ENCODE assay signal across 11 cellular contexts in the genomic region with DNA sequence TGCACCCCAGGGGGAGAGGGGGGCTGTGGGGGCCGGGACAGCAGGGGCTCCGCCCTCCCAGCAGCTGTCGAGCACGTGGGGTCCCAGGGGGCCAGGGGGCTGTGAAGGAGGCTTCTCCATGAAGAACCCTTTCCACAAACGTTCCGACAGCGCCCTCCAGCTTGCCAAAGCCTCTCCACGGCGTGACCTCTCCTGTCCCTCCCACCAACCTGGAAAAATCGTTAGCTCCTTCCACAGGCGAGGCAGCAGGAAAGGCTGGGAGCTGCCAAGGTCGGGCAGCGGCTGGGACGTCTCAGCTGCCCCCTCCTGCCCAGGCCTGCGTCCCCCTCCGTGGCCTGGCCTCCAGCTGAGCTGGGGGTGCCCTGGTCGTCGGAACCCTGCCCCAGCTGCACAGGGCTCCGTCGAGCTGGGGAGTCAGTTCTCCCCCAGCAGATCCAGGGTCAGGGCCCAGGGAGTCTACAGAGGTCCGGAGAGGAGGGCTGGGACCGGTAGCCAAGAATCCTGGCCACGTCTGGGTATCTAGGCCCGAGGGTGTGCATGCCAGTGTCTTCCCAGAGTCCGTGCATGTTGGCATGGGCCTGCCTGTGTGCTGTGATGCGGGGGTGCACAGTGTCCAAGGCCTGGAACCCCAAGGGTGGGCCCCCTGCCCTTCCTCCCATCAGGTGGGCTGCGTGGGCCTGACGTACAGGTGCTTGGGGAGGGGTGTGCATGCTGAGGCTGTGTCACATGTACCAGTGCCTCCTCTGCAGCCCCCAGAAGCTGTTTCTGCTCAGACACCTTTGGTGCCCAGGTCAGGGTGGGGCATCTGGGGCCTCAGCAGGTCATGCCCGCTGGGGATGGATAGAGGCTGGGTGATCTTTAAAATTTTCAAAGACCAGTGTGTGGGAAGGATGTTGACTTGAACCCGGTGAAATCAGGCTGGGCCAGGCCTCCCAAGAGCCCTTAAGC.
"Had no signal": no experiment of that assay in that cellular context is flagged by ENCODE, and none has a peak within 500 bp of the region (broad histone marks: within the 10 kb centered on the region; RNA-seq: fewer than 3 reads in every experiment).

No MANE protein-coding gene starts in this region.

- DNase-seq: activated CD4-positive, alpha-beta memory T cell treated with anti-CD3 and anti-CD28 coated beads, Interleukin-2, amount 10 ng/mL, durations not matched to agents 7 days and 5 days; activated CD4-positive, alpha-beta T cell treated with anti-CD3 and anti-CD28 coated beads for 36 hours; activated T-cell treated with anti-CD3 and anti-CD28 coated beads, Interleukin-2, amount 50 U/mL, for 48 hours; dorsolateral prefrontal cortex; stimulated activated CD4-positive, alpha-beta T cell treated with anti-CD3 and anti-CD28 coated beads, Interleukin-4, amount 100 ng/mL, for 1 hour; stimulated activated CD8-positive, alpha-beta memory T cell treated with anti-CD3 and anti-CD28 coated beads, Interleukin-4, amount 100 ng/mL, for 48 hours had no signal

- H3K9me3 ChIP-seq: breast epithelium, pancreas had no signal

- H3K4me3 Mint-ChIP-seq: activated CD4-positive, alpha-beta memory T cell treated with anti-CD3 and anti-CD28 coated beads, Interleukin-2, amount 10 ng/mL, durations not matched to agents 7 days and 5 days; activated CD4-positive, alpha-beta T cell treated with anti-CD3 and anti-CD28 coated beads for 36 hours; neural crest cell; stimulated activated naive CD8-positive, alpha-beta T cell treated with anti-CD3 and anti-CD28 coated beads, Interleukin-15, Interleukin-2, amounts not matched to agents 100 ng/mL and 50 ng/mL, for 24 hours had no signal

- H3K9me3 Mint-ChIP-seq: activated CD4-positive, alpha-beta memory T cell treated with anti-CD3 and anti-CD28 coated beads, Interleukin-2, amount 10 ng/mL, durations not matched to agents 7 days and 5 days; neural crest cell; stimulated activated naive CD8-positive, alpha-beta T cell treated with anti-CD3 and anti-CD28 coated beads, Interleukin-15, Interleukin-2, amounts not matched to agents 100 ng/mL and 50 ng/mL, for 24 hours had no signal

- H3K4me3 ChIP-seq: breast epithelium, dorsolateral prefrontal cortex, pancreas had no signal

- H3K27ac ChIP-seq: breast epithelium, dorsolateral prefrontal cortex, pancreas had no signal

- H3K4me1 Mint-ChIP-seq: activated CD4-positive, alpha-beta memory T cell treated with anti-CD3 and anti-CD28 coated beads, Interleukin-2, amount 10 ng/mL, durations not matched to agents 7 days and 5 days; activated CD4-positive, alpha-beta T cell treated with anti-CD3 and anti-CD28 coated beads for 36 hours; neural crest cell had no signal

- ATAC-seq: activated CD4-positive, alpha-beta T cell treated with anti-CD3 and anti-CD28 coated beads for 36 hours; esophagus mucosa; pancreas had no signal

- H3K27ac Mint-ChIP-seq: activated CD4-positive, alpha-beta memory T cell treated with anti-CD3 and anti-CD28 coated beads, Interleukin-2, amount 10 ng/mL, durations not matched to agents 7 days and 5 days; activated CD4-positive, alpha-beta T cell treated with anti-CD3 and anti-CD28 coated beads for 36 hours; stimulated activated naive CD8-positive, alpha-beta T cell treated with anti-CD3 and anti-CD28 coated beads, Interleukin-15, Interleukin-2, amounts not matched to agents 100 ng/mL and 50 ng/mL, for 24 hours had no signal

- H3K36me3 ChIP-seq: breast epithelium, pancreas had no signal

- H3K27me3 Mint-ChIP-seq: activated CD4-positive, alpha-beta memory T cell treated with anti-CD3 and anti-CD28 coated beads, Interleukin-2, amount 10 ng/mL, durations not matched to agents 7 days and 5 days had no signal

- H3K4me1 ChIP-seq: breast epithelium, pancreas had no signal
